8 cellular contexts compared by ENCODE assay signal in the genomic region with DNA sequence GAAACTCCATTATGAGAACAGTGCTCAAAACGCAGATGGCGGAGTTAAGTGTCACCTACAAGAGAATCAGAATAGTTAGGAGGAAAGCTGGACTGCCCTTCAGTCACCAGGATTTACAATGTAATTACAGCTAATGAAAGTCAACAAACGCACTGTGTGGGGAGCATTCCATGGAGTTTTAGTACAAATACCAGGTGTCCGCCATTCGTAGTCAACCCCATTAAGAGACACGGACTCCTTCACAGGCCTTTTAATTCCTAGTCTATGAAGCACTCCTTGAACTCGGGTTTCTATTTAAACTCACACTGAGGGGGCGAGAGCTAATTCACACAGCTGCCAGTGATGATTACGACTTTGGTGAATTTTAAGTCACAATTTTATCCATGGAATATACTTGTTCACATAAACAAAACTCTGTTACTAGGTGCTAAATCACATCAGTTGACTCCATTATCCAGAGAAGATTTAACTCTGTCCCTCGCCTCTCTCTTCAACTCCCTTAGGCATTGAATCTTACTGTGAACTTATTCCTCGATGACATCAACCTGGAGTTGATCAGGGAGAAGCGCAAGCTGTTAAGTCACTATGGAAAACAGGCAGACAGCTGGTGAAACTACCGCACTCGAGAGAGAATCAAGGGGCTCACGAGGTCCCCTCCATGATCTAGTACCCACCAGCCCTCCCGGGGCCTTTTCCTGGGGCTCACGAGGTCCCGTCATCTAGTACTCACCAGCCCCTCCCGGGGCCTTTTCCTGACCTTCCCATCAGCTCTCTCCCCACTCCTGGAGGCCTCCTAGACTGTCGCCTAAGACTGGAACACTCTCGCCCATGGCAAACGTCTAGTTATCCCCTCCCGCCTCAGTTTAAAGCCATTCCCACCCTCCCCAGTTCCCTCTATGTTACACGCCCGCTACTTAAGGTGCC.
A peak's percentile ranks its signal among the peaks of the same experiment; 100 is the strongest.
DNase-seq lines count a peak whose midpoint lies in the region; ATAC-seq, FAIRE-seq and TF ChIP-seq lines count a peak whose summit lies in the region.

No MANE protein-coding gene starts in this region.

- FAIRE-seq in HTR-8/SVneo (lab: Jason Lieb, UNC), result no peak

- peak overlapping the region; percentile 90 for H3K9ac ChIP-seq in muscle layer of colon (ENCODE audit: low read length)

- H3K4me3 ChIP-seq in ACC112 (ENCODE audit: low read depth, low read length) (peak overlapping the region; percentile 96), cardiac fibroblast (replicated peaks in 1 of 2; ENCODE audit: low read depth in 2 of 2, low read length in 2 of 2) (peak overlapping the region; percentile 99 to 100), muscle layer of colon (ENCODE audit: low read depth in 1 of 2, low read length in 2 of 2) (peak overlapping the region; percentile 70 to 94)

- no peak overlapping the region for H3K27ac ChIP-seq in ACC112 (ENCODE audit: low read depth, low read length)
- peak overlapping the region; percentile 30 for H3K27ac ChIP-seq in KOPT-K1 (ENCODE audit: low read depth, low read length, poor library complexity, severe bottlenecking)
- H3K27ac ChIP-seq in muscle layer of colon (ENCODE audit: low read depth, low read length), result peak overlapping the region; percentile 24

- no peak overlapping the region for H2AFZ ChIP-seq in ACC112 (ENCODE audit: low read length, unreplicated experiment)

- H3K9me3 ChIP-seq in KOPT-K1 (ENCODE audit: insufficient read depth, low read length, poor library complexity, severe bottlenecking), result no peaks in the 10 kb centered on the region
- no peaks in the 10 kb centered on the region for H3K9me3 ChIP-seq in muscle layer of colon (ENCODE audit: low read length)

- H3K27me3 ChIP-seq in ACC112 (ENCODE audit: insufficient read depth, low read length) (no peaks in the 10 kb centered on the region), muscle layer of colon (ENCODE audit: control insufficient read depth in 1 of 2, insufficient read depth in 2 of 2, low read length in 2 of 2) (no peaks in the 10 kb centered on the region)

- no peak for TF ChIP-seq CTCF in cardiac fibroblast (IDR thresholded peaks at IDR 0.05; ENCODE audit: low read depth, low read length)

- peaks cover 24% of the 10 kb centered on the region for H3K4me1 ChIP-seq in ACC112 (ENCODE audit: control insufficient read depth, insufficient read depth, low read length, unreplicated experiment)
- H3K4me1 ChIP-seq in muscle layer of colon (ENCODE audit: insufficient read depth, low read length), result peaks cover 15% of the 10 kb centered on the region

- no peak for ATAC-seq in GM18517 (IDR thresholded peaks at IDR 0.05; ENCODE audit: unreplicated experiment)

- H3K79me2 ChIP-seq in ACC112 (ENCODE audit: control insufficient read depth, insufficient read depth, low read length, unreplicated experiment), result peaks cover 32% of the 10 kb centered on the region

- DNase-seq in cardiac fibroblast (ENCODE audit: low read depth in 2 of 2) (no peak), dedifferentiated amniotic fluid mesenchymal stem cell (ENCODE audit: extremely low spot score) (no peak), ecto neural progenitor cell (ENCODE audit: low spot score) (no peak), HTR-8/SVneo (ENCODE audit: insufficient read length, low spot score) (no peak)

- H3K36me3 ChIP-seq in ACC112 (ENCODE audit: insufficient read depth, low read length) (peaks cover 7% of the 10 kb centered on the region; the same call in 1 of the 2 replicates), KOPT-K1 (ENCODE audit: insufficient read depth, low read length) (peaks cover 56% of the 10 kb centered on the region), muscle layer of colon (ENCODE audit: insufficient read depth, low read length) (peaks cover 36% of the 10 kb centered on the region)
